In genomic region chr3:39137991-39138803, GRCh38 we compare ENCODE assay signal across 14 cellular contexts. TPM values are rescaled to one million over a fixed set of nuclear protein-coding genes. Genes with fewer than 3 reads are reported as not detected.
A peak's percentile ranks its signal among the peaks of the same experiment; 100 is the strongest.
DNase-seq lines count a peak whose midpoint lies in the region.
"Had no signal": no experiment of that assay in that cellular context is flagged by ENCODE, and none has a peak within 500 bp of the region (broad histone marks: within the 10 kb centered on the region; RNA-seq: fewer than 3 reads in every experiment).

No MANE protein-coding gene starts in this region.

- 97% methylated on average over 9 of the region's 10 CpGs for WGBS in mesenchymal stem cell

- H3K4me1 ChIP-seq in mesenchymal stem cell (ENCODE audit: control insufficient read depth, insufficient read depth, low read depth, low read length) (peaks cover 14% of the 10 kb centered on the region), stomach smooth muscle (ENCODE audit: control insufficient read depth, insufficient read depth, low read length) (peaks cover 26% of the 10 kb centered on the region)

- H2AK5ac ChIP-seq in mesenchymal stem cell (ENCODE audit: low read length, severe bottlenecking) = no peak overlapping the region

- intact Hi-C loops in activated T-helper 1 cell treated with anti-CD3 and anti-CD28 coated beads, Interleukin-12 subunit alpha, Interleukin-12 subunit beta, Interleukin-2, Interleukin-4 antibody, amounts not matched to agents 30 ng/mL and 10 ng/mL and 1 ng/mL, durations not matched to agents 14 hours and 24 hours and 36 hours (cut with micrococcal nuclease) = no loop called here

- H4K8ac ChIP-seq in mesenchymal stem cell (ENCODE audit: low read length) = no peak overlapping the region

- no peak overlapping the region for H2BK15ac ChIP-seq in mesenchymal stem cell (ENCODE audit: low read depth, poor library complexity, severe bottlenecking)

- peaks cover 17% of the 10 kb centered on the region for H3K4me1 Mint-ChIP-seq in activated naive CD4-positive, alpha-beta T cell treated with anti-CD3 and anti-CD28 coated beads, Interleukin-2, amount 50 U/mL, for 24 hours
- peaks cover 14% of the 10 kb centered on the region for H3K4me1 Mint-ChIP-seq in activated naive CD4-positive, alpha-beta T cell treated with anti-CD3 and anti-CD28 coated beads, Interleukin-2, amount 10 ng/mL, durations not matched to agents 7 days and 5 days
- H3K4me1 Mint-ChIP-seq in activated T-helper 1 cell treated with anti-CD3 and anti-CD28 coated beads, Interleukin-12 subunit alpha, Interleukin-12 subunit beta, Interleukin-2, Interleukin-4 antibody, amounts not matched to agents 30 ng/mL and 10 ng/mL and 1 ng/mL, durations not matched to agents 14 hours and 24 hours and 36 hours (ENCODE audit: low read depth) = peaks cover 32% of the 10 kb centered on the region

- H3K4ac ChIP-seq in mesenchymal stem cell (ENCODE audit: low read depth in 1 of 2, low read length in 2 of 2) = no peak overlapping the region

- H3K27me3 ChIP-seq in mesenchymal stem cell (ENCODE audit: control insufficient read depth in 1 of 2, insufficient read depth in 1 of 2, low read length in 2 of 2) (no peaks in the 10 kb centered on the region), stomach smooth muscle (ENCODE audit: control insufficient read depth in 1 of 2, insufficient read depth in 2 of 2, low read length in 2 of 2) (no peaks in the 10 kb centered on the region)
- H3K27me3 ChIP-seq: stomach had no signal

- no peak overlapping the region for H3K4me3 Mint-ChIP-seq in activated naive CD4-positive, alpha-beta T cell treated with anti-CD3 and anti-CD28 coated beads, Interleukin-2, amount 50 U/mL, for 24 hours
- H3K4me3 Mint-ChIP-seq in activated naive CD4-positive, alpha-beta T cell treated with anti-CD3 and anti-CD28 coated beads, Interleukin-2, amount 10 ng/mL, durations not matched to agents 7 days and 5 days = no peak overlapping the region
- H3K4me3 Mint-ChIP-seq in activated T-helper 1 cell treated with anti-CD3 and anti-CD28 coated beads, Interleukin-12 subunit alpha, Interleukin-12 subunit beta, Interleukin-2, Interleukin-4 antibody, amounts not matched to agents 30 ng/mL and 10 ng/mL and 1 ng/mL, durations not matched to agents 14 hours and 24 hours and 36 hours = no peak overlapping the region

- no peak overlapping the region for H3K27ac ChIP-seq in mesenchymal stem cell (ENCODE audit: low read length, poor library complexity, severe bottlenecking)
- H3K27ac ChIP-seq in stomach smooth muscle (ENCODE audit: low read length) = peak overlapping the region; percentile 18

- H3K4me3 ChIP-seq in mesenchymal stem cell (ENCODE audit: insufficient read depth in 1 of 2, low read depth in 1 of 2, low read length in 2 of 2) (no peak overlapping the region), stomach smooth muscle (ENCODE audit: low read length in 2 of 2) (no peak overlapping the region)
- H3K4me3 ChIP-seq: stomach had no signal

- H3K27ac Mint-ChIP-seq in activated naive CD4-positive, alpha-beta T cell treated with anti-CD3 and anti-CD28 coated beads, Interleukin-2, amount 50 U/mL, for 24 hours = peak overlapping the region; percentile 35
- H3K27ac Mint-ChIP-seq in activated naive CD4-positive, alpha-beta T cell treated with anti-CD3 and anti-CD28 coated beads, Interleukin-2, amount 10 ng/mL, durations not matched to agents 7 days and 5 days = no peak overlapping the region
- peak overlapping the region; percentile 67 for H3K27ac Mint-ChIP-seq in activated T-helper 1 cell treated with anti-CD3 and anti-CD28 coated beads, Interleukin-12 subunit alpha, Interleukin-12 subunit beta, Interleukin-2, Interleukin-4 antibody, amounts not matched to agents 30 ng/mL and 10 ng/mL and 1 ng/mL, durations not matched to agents 14 hours and 24 hours and 36 hours

- H2BK5ac ChIP-seq in mesenchymal stem cell (ENCODE audit: low read depth, low read length, poor library complexity, severe bottlenecking) = no peak overlapping the region

- DNase-seq in activated naive CD4-positive, alpha-beta T cell treated with anti-CD3 and anti-CD28 coated beads, Interleukin-2, amount 10 ng/mL, durations not matched to agents 7 days and 5 days = no peak
- no peak for DNase-seq in activated T-helper 1 cell treated with anti-CD3 and anti-CD28 coated beads, Interleukin-12 subunit alpha, Interleukin-12 subunit beta, Interleukin-2, Interleukin-4 antibody, amounts not matched to agents 30 ng/mL and 10 ng/mL and 1 ng/mL, durations not matched to agents 14 hours and 24 hours and 36 hours (ENCODE audit: low spot score)
- DNase-seq in mesenchymal stem cell = peak; percentile 53
- no peak for DNase-seq in COLO668 (lab: John Stamatoyannopoulos, UW; ENCODE audit: unreplicated experiment)
- DNase-seq in T1000 (lab: John Stamatoyannopoulos, UW) = no peak
- DNase-seq in SW 1271 (lab: John Stamatoyannopoulos, UW) = no peak
- DNase-seq: DMS 273 treated with DMSO at 0.1 percent for 48 hours; effector CD4-positive, alpha-beta T cell; NK-92 treated with Interleukin-12 subunit alpha and Interleukin-12 subunit beta, amount 100 ng/mL, for 24 hours; SIG-M5 had no signal

- no peak overlapping the region for H2AFZ ChIP-seq in mesenchymal stem cell (ENCODE audit: low read depth, low read length)

- no peak overlapping the region for H2BK12ac ChIP-seq in mesenchymal stem cell (ENCODE audit: low read length in 2 of 2)

- peaks cover 11% of the 10 kb centered on the region for H3K36me3 Mint-ChIP-seq in activated naive CD4-positive, alpha-beta T cell treated with anti-CD3 and anti-CD28 coated beads, Interleukin-2, amount 50 U/mL, for 24 hours
- peaks cover 21% of the 10 kb centered on the region for H3K36me3 Mint-ChIP-seq in activated naive CD4-positive, alpha-beta T cell treated with anti-CD3 and anti-CD28 coated beads, Interleukin-2, amount 10 ng/mL, durations not matched to agents 7 days and 5 days
- H3K36me3 Mint-ChIP-seq in activated T-helper 1 cell treated with anti-CD3 and anti-CD28 coated beads, Interleukin-12 subunit alpha, Interleukin-12 subunit beta, Interleukin-2, Interleukin-4 antibody, amounts not matched to agents 30 ng/mL and 10 ng/mL and 1 ng/mL, durations not matched to agents 14 hours and 24 hours and 36 hours (ENCODE audit: low read depth) = peaks cover 36% of the 10 kb centered on the region

- H3K9me3 ChIP-seq in mesenchymal stem cell (ENCODE audit: control insufficient read depth, low read length) = no peaks in the 10 kb centered on the region
- H3K9me3 ChIP-seq in stomach smooth muscle (ENCODE audit: control insufficient read depth in 2 of 2, low read length in 2 of 2) = no peaks in the 10 kb centered on the region
- H3K9me3 ChIP-seq: stomach had no signal

- no peak overlapping the region for H4K91ac ChIP-seq in mesenchymal stem cell (ENCODE audit: low read length)

- no peaks in the 10 kb centered on the region for H3K27me3 Mint-ChIP-seq in activated naive CD4-positive, alpha-beta T cell treated with anti-CD3 and anti-CD28 coated beads, Interleukin-2, amount 50 U/mL, for 24 hours
- H3K27me3 Mint-ChIP-seq in activated naive CD4-positive, alpha-beta T cell treated with anti-CD3 and anti-CD28 coated beads, Interleukin-2, amount 10 ng/mL, durations not matched to agents 7 days and 5 days = peaks cover 2% of the 10 kb centered on the region
- no peaks in the 10 kb centered on the region for H3K27me3 Mint-ChIP-seq in activated T-helper 1 cell treated with anti-CD3 and anti-CD28 coated beads, Interleukin-12 subunit alpha, Interleukin-12 subunit beta, Interleukin-2, Interleukin-4 antibody, amounts not matched to agents 30 ng/mL and 10 ng/mL and 1 ng/mL, durations not matched to agents 14 hours and 24 hours and 36 hours (ENCODE audit: insufficient read depth)

- H3K79me1 ChIP-seq in mesenchymal stem cell (replicated peaks; ENCODE audit: low read length, poor library complexity, severe bottlenecking) = peaks cover 35% of the 10 kb centered on the region

- H3K23ac ChIP-seq in mesenchymal stem cell (ENCODE audit: low read length in 2 of 2) = peak overlapping the region in 1 of 2 experiments; percentile 32

- H3K9me3 Mint-ChIP-seq in activated naive CD4-positive, alpha-beta T cell treated with anti-CD3 and anti-CD28 coated beads, Interleukin-2, amount 50 U/mL, for 24 hours = no peaks in the 10 kb centered on the region
- no peaks in the 10 kb centered on the region for H3K9me3 Mint-ChIP-seq in activated naive CD4-positive, alpha-beta T cell treated with anti-CD3 and anti-CD28 coated beads, Interleukin-2, amount 10 ng/mL, durations not matched to agents 7 days and 5 days
- no peaks in the 10 kb centered on the region for H3K9me3 Mint-ChIP-seq in activated T-helper 1 cell treated with anti-CD3 and anti-CD28 coated beads, Interleukin-12 subunit alpha, Interleukin-12 subunit beta, Interleukin-2, Interleukin-4 antibody, amounts not matched to agents 30 ng/mL and 10 ng/mL and 1 ng/mL, durations not matched to agents 14 hours and 24 hours and 36 hours

- H3K4me2 ChIP-seq in mesenchymal stem cell (ENCODE audit: low read length, poor library complexity, severe bottlenecking) = no peak overlapping the region

- H2BK120ac ChIP-seq in mesenchymal stem cell (ENCODE audit: low read depth, low read length) = no peak overlapping the region

- H3K18ac ChIP-seq in mesenchymal stem cell (ENCODE audit: low read depth in 1 of 2, low read length in 2 of 2) = no peak overlapping the region

- peak overlapping the region in 1 of 2 experiments; percentile 79 for H3K14ac ChIP-seq in mesenchymal stem cell (ENCODE audit: low read length in 2 of 2)

- CTCF ChIA-PET in activated naive CD4-positive, alpha-beta T cell treated with anti-CD3 and anti-CD28 coated beads, Interleukin-2, amount 10 ng/mL, durations not matched to agents 7 days and 5 days (lab: Charles Lee) = interaction anchor here (0.6 to 1.2 kb wide), 3 partner anchors 12 to 52 kb away, joined by 3 read pairs; no protein-coding TSS in a partner anchor

- H3K36me3 ChIP-seq in mesenchymal stem cell (ENCODE audit: control insufficient read depth in 1 of 2, insufficient read depth in 2 of 2, low read depth in 1 of 2, low read length in 2 of 2) (peaks cover 63 to 72% of the 10 kb centered on the region in 2 experiments), stomach smooth muscle (ENCODE audit: control insufficient read depth in 2 of 2, insufficient read depth in 2 of 2, low read length in 2 of 2) (peaks cover 21 to 33% of the 10 kb centered on the region in 2 donors)

- H3K9ac ChIP-seq in mesenchymal stem cell (ENCODE audit: low read length) (no peak overlapping the region), stomach smooth muscle (ENCODE audit: low read length in 2 of 2) (no peak overlapping the region)

RNA-seq across cellular contexts. Expression of gene CSRNP1, which starts 15.2 kb away (rescaled TPM):
- total RNA-seq in activated T-helper 1 cell treated with anti-CD3 and anti-CD28 coated beads, Interleukin-12 subunit alpha, Interleukin-12 subunit beta, Interleukin-2, Interleukin-4 antibody, amounts not matched to agents 30 ng/mL and 10 ng/mL and 1 ng/mL, durations not matched to agents 14 hours and 24 hours and 36 hours = 33.4 and 34.3 TPM in 2 replicates
- 16.6 TPM for polyA plus RNA-seq in mesenchymal stem cell (2013, experiment 1 of 2)
- 15.6 TPM for polyA plus RNA-seq in mesenchymal stem cell (2013, experiment 2 of 2)

RNA-seq across cellular contexts. Expression of gene TTC21A, which starts 30.7 kb away (rescaled TPM):
- 0.83 and 1.0 TPM in 2 replicates for total RNA-seq in activated T-helper 1 cell treated with anti-CD3 and anti-CD28 coated beads, Interleukin-12 subunit alpha, Interleukin-12 subunit beta, Interleukin-2, Interleukin-4 antibody, amounts not matched to agents 30 ng/mL and 10 ng/mL and 1 ng/mL, durations not matched to agents 14 hours and 24 hours and 36 hours
- 3.1 TPM for polyA plus RNA-seq in mesenchymal stem cell (2013, experiment 1 of 2)
- polyA plus RNA-seq in mesenchymal stem cell (2013, experiment 2 of 2) = 2.8 TPM

RNA-seq across cellular contexts. Expression of gene GORASP1, which starts 30.8 kb away (rescaled TPM):
- total RNA-seq in activated T-helper 1 cell treated with anti-CD3 and anti-CD28 coated beads, Interleukin-12 subunit alpha, Interleukin-12 subunit beta, Interleukin-2, Interleukin-4 antibody, amounts not matched to agents 30 ng/mL and 10 ng/mL and 1 ng/mL, durations not matched to agents 14 hours and 24 hours and 36 hours = 26.6 and 35.6 TPM in 2 replicates
- polyA plus RNA-seq in mesenchymal stem cell (2013, experiment 1 of 2) = 26.3 TPM
- 24.9 TPM for polyA plus RNA-seq in mesenchymal stem cell (2013, experiment 2 of 2)

RNA-seq across cellular contexts. Expression of gene XIRP1, which starts 54.2 kb away (rescaled TPM):
- total RNA-seq in activated T-helper 1 cell treated with anti-CD3 and anti-CD28 coated beads, Interleukin-12 subunit alpha, Interleukin-12 subunit beta, Interleukin-2, Interleukin-4 antibody, amounts not matched to agents 30 ng/mL and 10 ng/mL and 1 ng/mL, durations not matched to agents 14 hours and 24 hours and 36 hours = 2.4 and 3.0 TPM in 2 replicates
- polyA plus RNA-seq in mesenchymal stem cell (2013, experiment 1 of 2) = 0.08 TPM
- 0.03 TPM for polyA plus RNA-seq in mesenchymal stem cell (2013, experiment 2 of 2)
- total RNA-seq: lower leg skin had no signal
